In the genomic region with DNA sequence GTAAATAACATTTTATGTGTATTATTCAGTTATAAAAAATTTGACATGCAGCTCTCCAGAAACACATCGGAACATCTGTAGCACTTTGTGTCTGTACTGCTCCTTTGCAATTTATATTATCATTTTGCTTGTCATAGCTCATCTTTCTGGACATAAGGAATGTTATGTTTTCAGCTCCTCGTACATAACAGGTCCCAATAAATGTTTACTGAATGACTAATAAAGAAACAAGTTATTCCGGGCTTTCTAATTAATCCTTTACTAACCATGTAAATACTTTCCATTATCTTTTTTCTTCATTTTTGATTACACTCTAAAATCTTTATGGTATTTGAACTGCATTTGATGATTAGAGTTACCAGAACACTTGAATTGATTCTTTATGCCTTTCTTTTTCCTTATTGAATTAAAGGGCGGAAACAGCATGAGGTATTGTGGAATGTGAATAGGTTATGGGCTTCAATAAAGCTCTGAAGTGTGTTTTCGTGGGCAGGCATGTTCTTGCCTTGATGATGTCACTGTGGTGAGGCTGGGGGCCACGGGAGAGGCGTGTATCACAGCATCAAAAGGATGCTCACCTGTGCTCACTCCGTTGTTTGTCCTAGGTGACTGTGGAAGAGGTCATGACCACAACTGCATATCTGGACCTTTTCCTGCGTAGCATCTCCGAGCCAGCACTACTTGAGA, we compare ENCODE assay signal across 16 cellular contexts.
DNase-seq lines count a peak whose midpoint lies in the region; ATAC-seq and TF ChIP-seq lines count a peak whose summit lies in the region.
"Had no signal": no experiment of that assay in that cellular context is flagged by ENCODE, and none has a peak within 500 bp of the region (broad histone marks: within the 10 kb centered on the region; RNA-seq: fewer than 3 reads in every experiment).

No MANE protein-coding gene starts in this region.

- intact Hi-C loops in right lobe of liver (cut with DNase I) (no loop called here), vagina (cut with DNase I) (no loop called here)

- H3K9me3 ChIP-seq in right lobe of liver (no peaks in the 10 kb centered on the region), vagina (no peaks in the 10 kb centered on the region)
- H3K9me3 ChIP-seq: BLaER1, HAP-1 had no signal

- TF ChIP-seq POLR2A in right lobe of liver (IDR thresholded peaks at IDR 0.05) (no peak), vagina (IDR thresholded peaks at IDR 0.05) (no peak)

- TF ChIP-seq CTCF in foreskin keratinocyte (conservative IDR thresholded peaks at IDR 0.05) (no peak), right lobe of liver (IDR thresholded peaks at IDR 0.05) (no peak), vagina (IDR thresholded peaks at IDR 0.05) (no peak)

- no peak overlapping the region for H3K4me3 ChIP-seq in right lobe of liver
- no peak overlapping the region for H3K4me3 ChIP-seq in vagina
- H3K4me3 ChIP-seq: BLaER1, GM23248, HAP-1 had no signal

- ATAC-seq in foreskin keratinocyte (no peak), right lobe of liver (no peak), HG03280 (IDR thresholded peaks at IDR 0.05; ENCODE audit: unreplicated experiment) (no peak)
- ATAC-seq: HepG2 had no signal

- no peaks in the 10 kb centered on the region for H3K36me3 ChIP-seq in right lobe of liver
- no peaks in the 10 kb centered on the region for H3K36me3 ChIP-seq in vagina
- H3K36me3 ChIP-seq: BLaER1, HAP-1 had no signal

- H3K27ac ChIP-seq in foreskin keratinocyte (no peak overlapping the region), right lobe of liver (no peak overlapping the region), vagina (no peak overlapping the region)
- H3K27ac ChIP-seq: BLaER1, GM23248, HL-60 had no signal

- DNase-seq in HT-29 (ENCODE audit: low spot score) (peak; percentile 21), SW480 (ENCODE audit: low spot score) (peak; percentile 42), foreskin keratinocyte (peak; percentile 17 to 22), right lobe of liver (no peak), HCEC 1CT (no peak), vagina (ENCODE audit: extremely low spot score in 2 of 2) (no peak)
- DNase-seq: AML-193; CD4-positive, alpha-beta memory T cell; DMS79 treated with DMSO at 0.1 percent for 48 hours; GM23248; KBM-7 had no signal

- no peaks in the 10 kb centered on the region for H3K27me3 ChIP-seq in foreskin keratinocyte
- H3K27me3 ChIP-seq in right lobe of liver: no peaks in the 10 kb centered on the region
- no peaks in the 10 kb centered on the region for H3K27me3 ChIP-seq in vagina
- H3K27me3 ChIP-seq: BLaER1 had no signal

- peaks cover 7% of the 10 kb centered on the region for H3K4me1 ChIP-seq in foreskin keratinocyte
- H3K4me1 ChIP-seq in right lobe of liver: no peaks in the 10 kb centered on the region
- no peaks in the 10 kb centered on the region for H3K4me1 ChIP-seq in vagina
- H3K4me1 ChIP-seq: BLaER1 had no signal

- 70% methylated on average over 7 of the region's 10 CpGs for WGBS in right lobe of liver (ENCODE audit: insufficient coverage, low coverage, low lambda C conversion rate, missing lambda C conversion rate)

Comparison
In these comparisons a context has a peak if more than half of its experiments do, and no peak if none do; other contexts are left out.
1. DNase-seq: peak in HT-29 (single experiment), SW480 (single experiment) and foreskin keratinocyte (2 of 2); none in right lobe of liver (0 of 3), HCEC 1CT (single experiment) and vagina (0 of 2).